In the genomic region with DNA sequence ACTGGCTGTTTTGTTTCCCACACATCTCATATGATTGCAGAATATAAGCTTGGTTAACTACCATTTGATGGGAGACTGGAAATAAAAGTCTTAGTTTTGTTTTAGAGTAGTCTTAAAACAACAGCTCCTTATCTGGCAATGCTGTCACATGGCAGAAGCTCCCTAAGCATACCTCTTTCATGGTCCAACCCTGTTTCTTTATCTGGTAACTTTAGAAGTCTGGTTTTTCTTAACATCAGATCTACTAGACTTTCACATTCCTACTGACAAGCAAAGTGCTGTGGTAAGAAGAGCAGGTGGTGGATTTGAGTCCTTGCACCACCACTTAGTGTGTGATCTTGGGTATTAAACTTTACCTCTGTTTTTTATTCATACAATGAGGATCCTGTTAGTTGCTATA, we compare ENCODE assay signal across 20 cellular contexts. TPM values are rescaled to one million over a fixed set of nuclear protein-coding genes. Genes with fewer than 3 reads are reported as not detected.
DNase-seq lines count a peak whose midpoint lies in the region; TF ChIP-seq lines count a peak whose summit lies in the region.
"Had no signal": no experiment of that assay in that cellular context is flagged by ENCODE, and none has a peak within 500 bp of the region (broad histone marks: within the 10 kb centered on the region; RNA-seq: fewer than 3 reads in every experiment).

No MANE protein-coding gene starts in this region.

- intact Hi-C loops in thyroid gland (cut with DNase I): no loop called here

- no peaks in the 10 kb centered on the region for H3K9me3 Mint-ChIP-seq in activated CD4-positive, alpha-beta T cell treated with anti-CD3 and anti-CD28 coated beads, Interleukin-2, amount 10 ng/mL, durations not matched to agents 7 days and 5 days
- no peaks in the 10 kb centered on the region for H3K9me3 Mint-ChIP-seq in T-helper 2 cell treated with Interferon-gamma antibody and Interleukin-4, amounts not matched to agents 5 μg/mL and 100 μg/mL, for 36 hours
- H3K9me3 Mint-ChIP-seq: CD4-positive, CD25-positive, alpha-beta regulatory T cell; H9 had no signal

- peak overlapping the region; percentile 46 for H2AFZ ChIP-seq in osteoblast (ENCODE audit: low read length)

- no peaks in the 10 kb centered on the region for H4K20me1 ChIP-seq in osteoblast (ENCODE audit: insufficient read depth, low read length)

- H3K4me1 ChIP-seq in osteoblast (ENCODE audit: insufficient read depth, low read length) (peaks cover 9% of the 10 kb centered on the region), thyroid gland (no peaks in the 10 kb centered on the region)

- H3K9me3 ChIP-seq in osteoblast (ENCODE audit: low read depth, low read length) (no peaks in the 10 kb centered on the region), thyroid gland (no peaks in the 10 kb centered on the region)

- H3K27me3 ChIP-seq in osteoblast (ENCODE audit: insufficient read depth, low read length): no peaks in the 10 kb centered on the region
- no peaks in the 10 kb centered on the region for H3K27me3 ChIP-seq in thyroid gland

- H3K4me1 Mint-ChIP-seq in activated CD4-positive, alpha-beta T cell treated with anti-CD3 and anti-CD28 coated beads, Interleukin-2, amount 10 ng/mL, durations not matched to agents 7 days and 5 days: no peaks in the 10 kb centered on the region
- peaks cover 7% of the 10 kb centered on the region for H3K4me1 Mint-ChIP-seq in T-helper 2 cell treated with Interferon-gamma antibody and Interleukin-4, amounts not matched to agents 5 μg/mL and 100 μg/mL, for 36 hours (ENCODE audit: low read depth)

- peak; percentile 38 for DNase-seq in Jurkat, Clone E6-1 (ENCODE audit: low read depth, low spot score)
- peak; percentile 84 for DNase-seq in OCI-M1 (lab: John Stamatoyannopoulos, UW)
- DNase-seq in fibroblast of the aortic adventitia (ENCODE audit: low read depth): peak; percentile 60
- no peak for DNase-seq in osteoblast (ENCODE audit: insufficient read length, low spot score, missing footprints)
- DNase-seq in activated CD4-positive, alpha-beta T cell treated with anti-CD3 and anti-CD28 coated beads, Interleukin-2, amount 10 ng/mL, durations not matched to agents 7 days and 5 days: no peak
- DNase-seq in T-helper 2 cell treated with Interferon-gamma antibody and Interleukin-4, amounts not matched to agents 5 μg/mL and 100 μg/mL, for 36 hours (ENCODE audit: low spot score): no peak
- DNase-seq in COLO829 (ENCODE audit: low spot score): no peak
- no peak for DNase-seq in thyroid gland
- DNase-seq: Calu3; CD4-positive, CD25-positive, alpha-beta regulatory T cell; DMS53; H9; KG1; NCI-H1092 treated with DMSO at 0.1 percent for 48 hours; NCI-H1694; NCI-H2107; NCI-H345; NCI-H526; SHP77 treated with DMSO at 0.1 percent for 48 hours had no signal

- CTCF ChIA-PET in activated CD4-positive, alpha-beta T cell treated with anti-CD3 and anti-CD28 coated beads, Interleukin-2, amount 10 ng/mL, durations not matched to agents 7 days and 5 days (lab: Charles Lee): no interaction called here

- POLR2A ChIA-PET in activated CD4-positive, alpha-beta T cell treated with anti-CD3 and anti-CD28 coated beads, Interleukin-2, amount 10 ng/mL, durations not matched to agents 7 days and 5 days (lab: Charles Lee): no interaction called here

- no peak overlapping the region for H3K4me2 ChIP-seq in osteoblast (ENCODE audit: insufficient read depth, low read length)

- no peaks in the 10 kb centered on the region for H3K27me3 Mint-ChIP-seq in activated CD4-positive, alpha-beta T cell treated with anti-CD3 and anti-CD28 coated beads, Interleukin-2, amount 10 ng/mL, durations not matched to agents 7 days and 5 days
- no peaks in the 10 kb centered on the region for H3K27me3 Mint-ChIP-seq in T-helper 2 cell treated with Interferon-gamma antibody and Interleukin-4, amounts not matched to agents 5 μg/mL and 100 μg/mL, for 36 hours (ENCODE audit: low read depth)
- H3K27me3 Mint-ChIP-seq: B cell; CD4-positive, CD25-positive, alpha-beta regulatory T cell had no signal

- H3K36me3 Mint-ChIP-seq in activated CD4-positive, alpha-beta T cell treated with anti-CD3 and anti-CD28 coated beads, Interleukin-2, amount 10 ng/mL, durations not matched to agents 7 days and 5 days (ENCODE audit: low read depth): peaks cover 5% of the 10 kb centered on the region
- H3K36me3 Mint-ChIP-seq in T-helper 2 cell treated with Interferon-gamma antibody and Interleukin-4, amounts not matched to agents 5 μg/mL and 100 μg/mL, for 36 hours (ENCODE audit: low read depth): peaks cover 3% of the 10 kb centered on the region

- no peak overlapping the region for H3K27ac Mint-ChIP-seq in activated CD4-positive, alpha-beta T cell treated with anti-CD3 and anti-CD28 coated beads, Interleukin-2, amount 10 ng/mL, durations not matched to agents 7 days and 5 days
- H3K27ac Mint-ChIP-seq in T-helper 2 cell treated with Interferon-gamma antibody and Interleukin-4, amounts not matched to agents 5 μg/mL and 100 μg/mL, for 36 hours: no peak overlapping the region
- H3K27ac Mint-ChIP-seq: B cell, H9 had no signal

- H3K79me2 ChIP-seq in osteoblast (ENCODE audit: insufficient read depth, low read length): no peaks in the 10 kb centered on the region

- H3K36me3 ChIP-seq in osteoblast (ENCODE audit: insufficient read depth, low read length) (no peaks in the 10 kb centered on the region), thyroid gland (no peaks in the 10 kb centered on the region)

- H3K27ac ChIP-seq in osteoblast (ENCODE audit: low read depth, low read length) (no peak overlapping the region), thyroid gland (no peak overlapping the region)

- no peak overlapping the region for H3K4me3 Mint-ChIP-seq in activated CD4-positive, alpha-beta T cell treated with anti-CD3 and anti-CD28 coated beads, Interleukin-2, amount 10 ng/mL, durations not matched to agents 7 days and 5 days
- no peak overlapping the region for H3K4me3 Mint-ChIP-seq in T-helper 2 cell treated with Interferon-gamma antibody and Interleukin-4, amounts not matched to agents 5 μg/mL and 100 μg/mL, for 36 hours
- H3K4me3 Mint-ChIP-seq: B cell; CD4-positive, CD25-positive, alpha-beta regulatory T cell; H9 had no signal

- H3K4me3 ChIP-seq in Jurkat, Clone E6-1 (ENCODE audit: low read length): no peak overlapping the region
- H3K4me3 ChIP-seq in fibroblast of the aortic adventitia (ENCODE audit: low read depth, low read length) (no peak overlapping the region), osteoblast (ENCODE audit: insufficient read depth, low read length) (no peak overlapping the region), thyroid gland (replicated peaks in 1 of 3) (no peak overlapping the region)

- no peak for TF ChIP-seq POLR2A in thyroid gland (IDR thresholded peaks at IDR 0.05)

- no peak for TF ChIP-seq CTCF in fibroblast of the aortic adventitia (IDR thresholded peaks at IDR 0.05; ENCODE audit: insufficient read depth, low read length)
- no peak for TF ChIP-seq CTCF in osteoblast (IDR thresholded peaks at IDR 0.05; ENCODE audit: extremely low read depth, low read depth, low read length)
- no peak for TF ChIP-seq CTCF in thyroid gland (IDR thresholded peaks at IDR 0.05)

RNA-seq across cellular contexts. Expression of gene XRCC4, which starts 25.2 kb away (rescaled TPM):
- polyA plus RNA-seq in Jurkat, Clone E6-1 (2012; ENCODE audit: insufficient read depth, insufficient read length): 15.0 TPM
- total RNA-seq in fibroblast of the aortic adventitia (ENCODE audit: low replicate concordance): 27.7 and 36.5 TPM in 2 replicates
- 6.8 and 8.0 TPM in 2 replicates for total RNA-seq in osteoblast
- 10 to 100 TPM in 1 of 2 experiments, 1 to 10 TPM in 1; 9.5 to 11.6 TPM for total RNA-seq in activated CD4-positive, alpha-beta T cell treated with anti-CD3 and anti-CD28 coated beads, Interleukin-2, amount 10 ng/mL, durations not matched to agents 7 days and 5 days
- 10 to 100 TPM in 1 of 4 donors, 1 to 10 TPM in 3; 6.7 to 11.6 (median 9.1) TPM for total RNA-seq in thyroid gland

RNA-seq across cellular contexts. Expression of gene TMEM167A, which starts 25.4 kb away (rescaled TPM):
- polyA plus RNA-seq in Jurkat, Clone E6-1 (2012; ENCODE audit: insufficient read depth, insufficient read length): 75.3 TPM
- total RNA-seq in fibroblast of the aortic adventitia (ENCODE audit: low replicate concordance) (106 and 130 TPM in 2 replicates), osteoblast (54.6 and 56.6 TPM in 2 replicates), thyroid gland (10 to 100 TPM; 38.2 to 51.1 (median 49.2) TPM)
- total RNA-seq in activated CD4-positive, alpha-beta T cell treated with anti-CD3 and anti-CD28 coated beads, Interleukin-2, amount 10 ng/mL, durations not matched to agents 7 days and 5 days: 10 to 100 TPM; 61.0 to 69.1 TPM

Comparison
In these comparisons a context has a peak if more than half of its experiments do, and no peak if none do; other contexts are left out.
1. DNase-seq: peak in Jurkat, Clone E6-1 (single experiment), OCI-M1 (single experiment) and fibroblast of the aortic adventitia (single experiment); none in osteoblast (single experiment), activated CD4-positive, alpha-beta T cell treated with anti-CD3 and anti-CD28 coated beads, Interleukin-2, amount 10 ng/mL, durations not matched to agents 7 days and 5 days (single experiment), T-helper 2 cell treated with Interferon-gamma antibody and Interleukin-4, amounts not matched to agents 5 μg/mL and 100 μg/mL, for 36 hours (single experiment), COLO829 (single experiment) and thyroid gland (0 of 2).